Comparison of ENCODE assay signal across 28 cellular contexts in genomic region chr7:155663942-155664341, GRCh38.
"Had no signal": no experiment of that assay in that cellular context is flagged by ENCODE, and none has a peak within 500 bp of the region (broad histone marks: within the 10 kb centered on the region; RNA-seq: fewer than 3 reads in every experiment).

No MANE protein-coding gene starts in this region.

- DNase-seq: colonic mucosa; effector memory CD4-positive, alpha-beta T cell; erythroblast; esophagus squamous epithelium; foreskin melanocyte; glutamatergic neuron; heart right ventricle; hippocampal formation; left cardiac atrium; left lung; mesenchymal stem cell; midbrain; naive thymus-derived CD4-positive, alpha-beta T cell; sigmoid colon; stimulated activated CD4-positive, alpha-beta T cell treated with anti-CD3 and anti-CD28 coated beads, Interleukin-2, amount 100 ng/mL, for 24 hours; stimulated activated CD4-positive, alpha-beta T cell treated with anti-CD3 and anti-CD28 coated beads, Interleukin-4, amount 100 ng/mL, for 24 hours had no signal

- H3K9me3 ChIP-seq: colonic mucosa, esophagus squamous epithelium, left lung, prostate gland, right atrium auricular region, sigmoid colon, thoracic aorta, tibial nerve had no signal

- H3K27me3 Mint-ChIP-seq: dendritic cell treated with granulocyte-macrophage colony-stimulating factor and Interleukin-4, amounts not matched to agents 40 ng/mL and 50 ng/mL, for 4 days; naive thymus-derived CD4-positive, alpha-beta T cell; stimulated activated naive CD8-positive, alpha-beta T cell treated with anti-CD3 and anti-CD28 coated beads, Interleukin-15, Interleukin-2, amounts not matched to agents 100 ng/mL and 50 ng/mL, for 24 hours had no signal

- H3K4me3 Mint-ChIP-seq: dendritic cell treated with granulocyte-macrophage colony-stimulating factor and Interleukin-4, amounts not matched to agents 40 ng/mL and 50 ng/mL, for 4 days; nephron; neural progenitor cell; stimulated activated effector memory CD8-positive, alpha-beta T cell treated with anti-CD3 and anti-CD28 coated beads, Interleukin-12 subunit alpha, Interleukin-12 subunit beta, amount 100 ng/mL, for 72 hours; stimulated activated naive CD8-positive, alpha-beta T cell treated with anti-CD3 and anti-CD28 coated beads, Interleukin-15, Interleukin-2, amounts not matched to agents 100 ng/mL and 50 ng/mL, for 24 hours had no signal

- H3K36me3 ChIP-seq: colonic mucosa, neural progenitor cell, prostate gland, right atrium auricular region, thoracic aorta, tibial nerve had no signal

- H3K4me2 ChIP-seq: neural progenitor cell had no signal

- ATAC-seq: heart right ventricle; left cardiac atrium; left lung; naive thymus-derived CD4-positive, alpha-beta T cell; stimulated activated effector memory CD8-positive, alpha-beta T cell treated with anti-CD3 and anti-CD28 coated beads, Interleukin-12 subunit alpha, Interleukin-12 subunit beta, amount 100 ng/mL, for 72 hours had no signal

- H3K4me1 ChIP-seq: colonic mucosa, neural progenitor cell, prostate gland had no signal

- FAIRE-seq: endometrium, islet of Langerhans had no signal

- H3K27ac ChIP-seq: colonic mucosa, esophagus squamous epithelium, heart right ventricle, left lung, neural progenitor cell, parathyroid adenoma, prostate gland, right atrium auricular region, sigmoid colon, thoracic aorta, tibial nerve had no signal

- H3K9me3 Mint-ChIP-seq: dendritic cell treated with granulocyte-macrophage colony-stimulating factor and Interleukin-4, amounts not matched to agents 40 ng/mL and 50 ng/mL, for 4 days; stimulated activated effector memory CD8-positive, alpha-beta T cell treated with anti-CD3 and anti-CD28 coated beads, Interleukin-12 subunit alpha, Interleukin-12 subunit beta, amount 100 ng/mL, for 72 hours; stimulated activated naive CD8-positive, alpha-beta T cell treated with anti-CD3 and anti-CD28 coated beads, Interleukin-15, Interleukin-2, amounts not matched to agents 100 ng/mL and 50 ng/mL, for 24 hours had no signal

- H3K27ac Mint-ChIP-seq: dendritic cell treated with granulocyte-macrophage colony-stimulating factor and Interleukin-4, amounts not matched to agents 40 ng/mL and 50 ng/mL, for 4 days; nephron; neural progenitor cell; stimulated activated naive CD8-positive, alpha-beta T cell treated with anti-CD3 and anti-CD28 coated beads, Interleukin-15, Interleukin-2, amounts not matched to agents 100 ng/mL and 50 ng/mL, for 24 hours had no signal

- H2AFZ ChIP-seq: neural progenitor cell, parathyroid adenoma had no signal

- H3K27me3 ChIP-seq: colonic mucosa, esophagus squamous epithelium, heart right ventricle, left lung, neural progenitor cell, right atrium auricular region, sigmoid colon, tibial nerve had no signal

- H3K4me1 Mint-ChIP-seq: nephron, neural progenitor cell had no signal

- H3K4me3 ChIP-seq: colonic mucosa, esophagus squamous epithelium, heart right ventricle, left lung, neural progenitor cell, prostate gland, right atrium auricular region, sigmoid colon, thoracic aorta, tibial nerve had no signal
